Comparison of ENCODE assay signal across 10 cellular contexts in the genomic region with DNA sequence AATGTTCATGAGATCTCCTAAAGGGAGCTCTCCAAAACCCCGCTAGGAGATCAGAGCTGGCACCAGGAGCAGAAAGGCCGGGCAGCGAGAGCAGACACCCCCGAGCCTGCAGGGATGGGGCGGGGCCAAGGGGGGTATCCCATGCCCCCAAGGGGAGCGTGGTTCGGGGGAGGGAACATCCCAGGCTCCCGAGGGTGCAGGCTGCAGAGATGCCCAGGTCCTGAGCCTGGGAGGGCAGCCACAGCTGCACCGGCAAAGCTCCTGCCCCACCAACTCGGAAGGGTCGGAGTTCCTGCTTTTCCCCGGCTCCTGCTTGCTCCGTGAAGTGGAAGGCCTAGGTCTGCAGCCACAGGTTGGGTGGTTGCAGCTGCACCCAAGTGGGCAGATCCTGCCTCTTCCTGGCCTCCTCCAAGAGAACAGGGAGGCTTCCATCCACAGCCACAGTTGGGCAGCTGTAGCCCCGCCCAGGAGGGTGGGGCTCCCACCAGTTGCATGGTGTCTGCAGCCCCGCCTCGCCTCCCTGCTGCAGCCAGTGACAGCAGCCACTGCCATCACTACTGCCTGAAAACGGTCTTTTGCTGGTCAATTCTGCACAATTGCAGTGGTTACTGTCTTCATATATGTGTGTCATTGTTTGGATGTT. TPM values are rescaled to one million over a fixed set of nuclear protein-coding genes. Genes with fewer than 3 reads are reported as not detected.
DNase-seq lines count a peak whose midpoint lies in the region; ATAC-seq and TF ChIP-seq lines count a peak whose summit lies in the region.
"Had no signal": no experiment of that assay in that cellular context is flagged by ENCODE, and none has a peak within 500 bp of the region (broad histone marks: within the 10 kb centered on the region; RNA-seq: fewer than 3 reads in every experiment).

No MANE protein-coding gene starts in this region.

- H3K36me3 ChIP-seq in SJCRH30 (no peaks in the 10 kb centered on the region), mucosa of descending colon (ENCODE audit: low read depth) (no peaks in the 10 kb centered on the region), hepatocyte (replicated peaks; ENCODE audit: insufficient read depth, low read depth) (no peaks in the 10 kb centered on the region)
- H3K36me3 ChIP-seq: heart right ventricle, lower lobe of right lung had no signal

- peak; percentile 91 for ATAC-seq in mucosa of descending colon
- ATAC-seq: lower lobe of right lung had no signal

- no peak overlapping the region for H3K4me3 ChIP-seq in SJCRH30
- H3K4me3 ChIP-seq in mucosa of descending colon: no peak overlapping the region
- H3K4me3 ChIP-seq in hepatocyte: no peak overlapping the region
- H3K4me3 ChIP-seq: heart right ventricle, lower lobe of right lung had no signal

- H4K20me1 ChIP-seq in hepatocyte (ENCODE audit: insufficient read depth, poor library complexity, severe bottlenecking): no peaks in the 10 kb centered on the region

- H3K4me1 ChIP-seq in SJCRH30 (no peaks in the 10 kb centered on the region), mucosa of descending colon (ENCODE audit: low read depth) (peaks cover 2% of the 10 kb centered on the region), hepatocyte (ENCODE audit: insufficient read depth) (peaks cover 4% of the 10 kb centered on the region)

- intact Hi-C loops in mucosa of descending colon (cut with DNase I, micrococcal nuclease): loop anchor here (10.0 kb wide), 2 partner anchors 47 to 177 kb away; partner anchors contain the start of gene C6orf62 (in 1 of the 2)

- no peak overlapping the region for H3K4me2 ChIP-seq in hepatocyte

- no peaks in the 10 kb centered on the region for H3K9me3 ChIP-seq in SJCRH30 (replicated peaks)
- no peaks in the 10 kb centered on the region for H3K9me3 ChIP-seq in mucosa of descending colon
- no peaks in the 10 kb centered on the region for H3K9me3 ChIP-seq in hepatocyte (ENCODE audit: low read depth)
- H3K9me3 ChIP-seq: heart right ventricle, lower lobe of right lung had no signal

- CTCF ChIA-PET in HEK293T (lab: Yijun Ruan, JAX): interaction anchor here (1.3 kb wide), 1 partner anchor 180 kb away, joined by 3 read pairs; no protein-coding TSS in a partner anchor

- TF ChIP-seq CTCF in mucosa of descending colon (IDR thresholded peaks at IDR 0.05) (no peak), hepatocyte (IDR thresholded peaks at IDR 0.05; ENCODE audit: poor library complexity) (no peak)

- WGBS in hepatocyte (ENCODE audit: low lambda C conversion rate, missing lambda C conversion rate): 90% methylated on average over 10 of the region's 17 CpGs

- H2AFZ ChIP-seq in hepatocyte: no peak overlapping the region

- no peaks in the 10 kb centered on the region for H3K79me2 ChIP-seq in hepatocyte

- H3K27ac ChIP-seq in SJCRH30 (no peak overlapping the region), hepatocyte (no peak overlapping the region)
- H3K27ac ChIP-seq: heart right ventricle, lower lobe of right lung had no signal

- no peaks in the 10 kb centered on the region for H3K9me2 ChIP-seq in hepatocyte (replicated peaks; ENCODE audit: insufficient read depth)

- H3K27me3 ChIP-seq in SJCRH30: no peaks in the 10 kb centered on the region
- no peaks in the 10 kb centered on the region for H3K27me3 ChIP-seq in hepatocyte
- H3K27me3 ChIP-seq: heart right ventricle had no signal

- DNase-seq in EH (ENCODE audit: low read depth) (peak; percentile 34), HEK293T (ENCODE audit: extremely low spot score) (peak; percentile 25), SJCRH30 (peak; percentile 11 to 22), mucosa of descending colon (peak; percentile 54 to 70 (median 62)), hepatocyte (ENCODE audit: low spot score) (no peak), ecto neural progenitor cell (ENCODE audit: low spot score) (no peak), NCI-H526 (lab: John Stamatoyannopoulos, UW) (no peak)
- DNase-seq: effector CD8-positive, alpha-beta T cell; heart right ventricle; lower lobe of right lung had no signal

- POLR2A ChIA-PET in HEK293T (lab: Yijun Ruan, JAX): interaction anchor here (1.2 kb wide), 1 partner anchor 40 kb away, joined by 5 read pairs; no protein-coding TSS in a partner anchor

TF ChIP-seq in HEK293T, 16 proteins besides CTCF, POLR2A, EP300 and RAD21:
- TF ChIP-seq FOXK2 (IDR thresholded peaks at IDR 0.05) (no peak), SUZ12 (IDR thresholded peaks at IDR 0.05) (no peak), SP1 (IDR thresholded peaks at IDR 0.05) (no peak), PKNOX1 (IDR thresholded peaks at IDR 0.05) (no peak), FOXM1 (IDR thresholded peaks at IDR 0.05; ENCODE audit: borderline replicate concordance) (no peak), ARNT (IDR thresholded peaks at IDR 0.05) (no peak), BHLHE40 (IDR thresholded peaks at IDR 0.05; ENCODE audit: borderline replicate concordance) (no peak), ELF4 (IDR thresholded peaks at IDR 0.05) (no peak), LEF1 (IDR thresholded peaks at IDR 0.05; ENCODE audit: borderline replicate concordance) (no peak), NFRKB (IDR thresholded peaks at IDR 0.05) (no peak), CTBP1 (IDR thresholded peaks at IDR 0.05; ENCODE audit: borderline replicate concordance) (no peak), ZNF384 (IDR thresholded peaks at IDR 0.05) (no peak), FOXA1 (IDR thresholded peaks at IDR 0.05) (no peak), TARDBP (IDR thresholded peaks at IDR 0.05) (no peak), HDGF (IDR thresholded peaks at IDR 0.05; ENCODE audit: borderline replicate concordance) (no peak)

RNA-seq across cellular contexts. Expression of gene GMNN, which starts 13.4 kb away (rescaled TPM):
- total RNA-seq in SJCRH30 (2014; rRNA removed; shearing (Covaris generic)): 65.7 and 72.1 TPM in 2 replicates
- total RNA-seq in mucosa of descending colon (10 to 100 TPM; 20.6 to 62.0 (median 45.8) TPM), hepatocyte (66.8 and 73.1 TPM in 2 replicates)
- polyA plus RNA-seq in hepatocyte: 65.3 and 76.3 TPM in 2 replicates

RNA-seq across cellular contexts. Expression of gene ARMH2, which starts 37.4 kb away (rescaled TPM):
- not detected in 2 replicates for total RNA-seq in SJCRH30 (2014; rRNA removed; shearing (Covaris generic))
- not detected for total RNA-seq in mucosa of descending colon
- total RNA-seq in hepatocyte: not detected in 2 replicates
- not detected in 2 replicates for polyA plus RNA-seq in hepatocyte
- total RNA-seq: heart right ventricle had no signal
- polyA plus RNA-seq: heart right ventricle had no signal

RNA-seq across cellular contexts. Expression of gene C6orf62, which starts 42.4 kb away (rescaled TPM):
- 50.1 and 51.2 TPM in 2 replicates for total RNA-seq in SJCRH30 (2014; rRNA removed; shearing (Covaris generic))
- 10 to 100 TPM; 70.3 to 85.1 (median 85.1) TPM for total RNA-seq in mucosa of descending colon
- total RNA-seq in hepatocyte: 64.1 and 72.1 TPM in 2 replicates
- 27.2 and 29.6 TPM in 2 replicates for polyA plus RNA-seq in hepatocyte

Comparison
In these comparisons a context has a peak if more than half of its experiments do, and no peak if none do; other contexts are left out.
1. DNase-seq: peak in EH (single experiment), HEK293T (single experiment), SJCRH30 (2 of 2) and mucosa of descending colon (3 of 3); none in hepatocyte (single experiment), ecto neural progenitor cell (single experiment) and NCI-H526 (0 of 2).